8 cellular contexts compared by ENCODE assay signal in the genomic region with DNA sequence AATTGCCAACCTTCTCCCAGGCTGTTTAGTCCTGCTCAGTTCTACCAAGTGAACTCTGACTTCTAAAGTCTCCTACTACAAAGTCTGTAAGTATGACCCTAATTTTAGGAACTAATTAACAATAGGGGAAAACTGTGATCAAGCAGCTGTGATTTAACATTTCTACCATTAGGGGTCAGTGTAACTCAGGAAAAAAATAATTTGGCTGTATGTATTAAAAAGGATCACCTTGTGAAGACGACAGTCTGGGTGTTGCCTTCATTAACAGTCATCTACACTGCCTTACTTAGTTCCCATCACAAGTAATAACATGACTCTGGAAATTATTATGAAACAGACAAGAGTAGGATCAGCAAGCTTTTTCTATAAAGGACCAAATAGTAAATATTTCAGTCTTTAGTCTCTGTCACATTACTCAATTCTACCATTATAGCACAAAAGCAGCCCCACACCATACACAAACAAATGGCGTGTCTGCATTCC. TPM values are rescaled to one million over a fixed set of nuclear protein-coding genes. Genes with fewer than 3 reads are reported as not detected.
A peak's percentile ranks its signal among the peaks of the same experiment; 100 is the strongest.
DNase-seq lines count a peak whose midpoint lies in the region; ATAC-seq and TF ChIP-seq lines count a peak whose summit lies in the region.

No MANE protein-coding gene starts in this region.

- H3K9me3 ChIP-seq in mammary epithelial cell (replicated peaks; ENCODE audit: insufficient read depth, low read length): no peaks in the 10 kb centered on the region

- peaks cover 3% of the 10 kb centered on the region for H3K27me3 Mint-ChIP-seq in mesothelial cell of epicardium (ENCODE audit: low read depth)
- H3K27me3 Mint-ChIP-seq in activated naive CD8-positive, alpha-beta T cell treated with anti-CD3 and anti-CD28 coated beads for 36 hours: peaks cover 11% of the 10 kb centered on the region

- H3K4me1 ChIP-seq in mammary epithelial cell (ENCODE audit: insufficient read depth, low read length): no peaks in the 10 kb centered on the region

- peak; percentile 65 to 70 for TF ChIP-seq CTCF in mammary epithelial cell (conservative IDR thresholded peaks at IDR 0.05 in 1 of 2, IDR thresholded peaks at IDR 0.05 in 1 of 2; ENCODE audit: extremely low read depth in 1 of 2, insufficient read depth in 1 of 2, low read depth in 1 of 2, low read length in 2 of 2)
- peak; percentile 87 for TF ChIP-seq CTCF in mesothelial cell of epicardium (IDR thresholded peaks at IDR 0.05; ENCODE audit: unreplicated experiment)

- no peak overlapping the region for H3K4me3 Mint-ChIP-seq in mesothelial cell of epicardium
- no peak overlapping the region for H3K4me3 Mint-ChIP-seq in activated naive CD8-positive, alpha-beta T cell treated with anti-CD3 and anti-CD28 coated beads for 36 hours

- H3K36me3 ChIP-seq in H7 (replicated peaks; ENCODE audit: control insufficient read depth, insufficient read depth, low read length): no peaks in the 10 kb centered on the region
- H3K36me3 ChIP-seq in mammary epithelial cell (ENCODE audit: insufficient read depth, low read length): no peaks in the 10 kb centered on the region

- no peak overlapping the region for H3K27ac ChIP-seq in mammary epithelial cell (ENCODE audit: insufficient read depth, low read depth, low read length)

- H3K36me3 Mint-ChIP-seq in mesothelial cell of epicardium: no peaks in the 10 kb centered on the region
- H3K36me3 Mint-ChIP-seq in activated naive CD8-positive, alpha-beta T cell treated with anti-CD3 and anti-CD28 coated beads for 36 hours: no peaks in the 10 kb centered on the region

- peaks cover 8% of the 10 kb centered on the region for H3K79me2 ChIP-seq in mammary epithelial cell (ENCODE audit: insufficient read depth, low read length)

- CTCF ChIA-PET in mammary epithelial cell (lab: Charles Lee; ENCODE audit: low non-redundant PET): interaction anchor here (0.6 kb wide), 3 partner anchors 377 to 1404 kb away, joined by 4 to 6 read pairs (median 5); no protein-coding TSS in a partner anchor

- ATAC-seq in HG03469 (IDR thresholded peaks at IDR 0.05; ENCODE audit: unreplicated experiment) (no peak), HG02571 (IDR thresholded peaks at IDR 0.05; ENCODE audit: unreplicated experiment) (no peak)

- peak overlapping the region; percentile 42 for H3K4me2 ChIP-seq in mammary epithelial cell (ENCODE audit: insufficient read depth, low read depth, low read length)

- no peak overlapping the region for H3K27ac Mint-ChIP-seq in mesothelial cell of epicardium
- no peak overlapping the region for H3K27ac Mint-ChIP-seq in activated naive CD8-positive, alpha-beta T cell treated with anti-CD3 and anti-CD28 coated beads for 36 hours

- no peaks in the 10 kb centered on the region for H3K9me3 Mint-ChIP-seq in mesothelial cell of epicardium
- H3K9me3 Mint-ChIP-seq in activated naive CD8-positive, alpha-beta T cell treated with anti-CD3 and anti-CD28 coated beads for 36 hours: no peaks in the 10 kb centered on the region

- no TSS peak for BruUV-seq in mammary epithelial cell (replicated peaks; lab: Mats Ljungman, UMichigan)

- intact Hi-C loops in mammary epithelial cell (cut with micrococcal nuclease): loop anchor here (1.0 to 2.0 kb wide), 2 partner anchors 697 to 1204 kb away; no protein-coding TSS in a partner anchor

- peak; percentile 54 for DNase-seq in Ammon's horn (ENCODE audit: low spot score)
- peak; percentile 46 for DNase-seq in H7
- peak; percentile 26 for DNase-seq in NCI-H460 (ENCODE audit: extremely low read depth, low read depth)
- DNase-seq in mammary epithelial cell: peak; percentile 40
- DNase-seq in mesothelial cell of epicardium (ENCODE audit: low spot score in 2 of 2, unreplicated experiment in 2 of 2): no peak
- no peak for DNase-seq in activated naive CD8-positive, alpha-beta T cell treated with anti-CD3 and anti-CD28 coated beads for 36 hours

- H3K9ac ChIP-seq in mammary epithelial cell (ENCODE audit: insufficient read depth, low read length): no peak overlapping the region

- WGBS in mammary epithelial cell (ENCODE audit: low coverage, missing lambda C conversion rate): 19% methylated on average over 2 of the region's 2 CpGs

- H2AFZ ChIP-seq in mammary epithelial cell (ENCODE audit: low read depth, low read length): no peak overlapping the region

- no peak overlapping the region for H3K4me3 ChIP-seq in H7 (ENCODE audit: insufficient read depth, low read depth, low read length)
- H3K4me3 ChIP-seq in mammary epithelial cell (replicated peaks in 1 of 3; ENCODE audit: insufficient read depth in 1 of 3, low read depth in 2 of 3, low read length in 3 of 3): no peak overlapping the region

- H3K4me1 Mint-ChIP-seq in mesothelial cell of epicardium: peaks cover 20% of the 10 kb centered on the region
- peaks cover 11% of the 10 kb centered on the region for H3K4me1 Mint-ChIP-seq in activated naive CD8-positive, alpha-beta T cell treated with anti-CD3 and anti-CD28 coated beads for 36 hours

- no peaks in the 10 kb centered on the region for H3K27me3 ChIP-seq in H7 (ENCODE audit: control insufficient read depth, insufficient read depth, low read length)
- peaks cover 1% of the 10 kb centered on the region for H3K27me3 ChIP-seq in mammary epithelial cell (ENCODE audit: insufficient read depth, low read length)

- dilution Hi-C loops in mammary epithelial cell (cut with HindIII; ENCODE audit: low sequenced_read_pairs): loop anchor here (5.0 kb wide), 1 partner anchor 656 kb away; no protein-coding TSS in a partner anchor

- no peaks in the 10 kb centered on the region for H4K20me1 ChIP-seq in mammary epithelial cell (ENCODE audit: insufficient read depth, low read length)

- in situ Hi-C loops in mammary epithelial cell (cut with MboI; ENCODE audit: low sequenced_read_pairs in 2 of 2): loop anchor here in 1 of 2 donors (5.0 to 25.0 kb wide), 3 partner anchors 311 to 1211 kb away; a partner anchor contains a TSS

RNA-seq across cellular contexts. Expression of a gene that starts 4.2 kb away (rescaled TPM):
- 8.1 and 15.6 TPM in 2 replicates for total RNA-seq in H7 (2014; rRNA removed; shearing (Covaris generic))
- 14.5 and 19.7 TPM in 2 replicates for total RNA-seq in NCI-H460 (2014; rRNA removed; shearing (Covaris generic))
- 27.7 and 33.6 TPM in 2 replicates for polyA plus RNA-seq in NCI-H460 (2014; cell fraction: nucleus; rRNA removed)
- total RNA-seq in mammary epithelial cell (10 to 100 TPM; 22.8 to 24.5 TPM), mesothelial cell of epicardium (28.4 to 29.5 TPM (median 29.2 TPM) in 3 replicates)
- 8.2 TPM for polyA plus RNA-seq in mammary epithelial cell
- 2.6 TPM for polyA minus RNA-seq in mammary epithelial cell
- 1 to 10 TPM; 7.3 to 8.4 TPM for total RNA-seq in activated naive CD8-positive, alpha-beta T cell treated with anti-CD3 and anti-CD28 coated beads for 36 hours

Comparison
In these comparisons a context has a peak if more than half of its experiments do, and no peak if none do; other contexts are left out.
1. DNase-seq: peak in Ammon's horn (single experiment), H7 (single experiment), NCI-H460 (single experiment) and mammary epithelial cell (single experiment); none in mesothelial cell of epicardium (0 of 2) and activated naive CD8-positive, alpha-beta T cell treated with anti-CD3 and anti-CD28 coated beads for 36 hours (single experiment).